Comparison of ENCODE assay signal across 9 cellular contexts in genomic region chr20:6768228-6769185, GRCh38. TPM values are rescaled to one million over a fixed set of nuclear protein-coding genes. Genes with fewer than 3 reads are reported as not detected.
DNase-seq lines count a peak whose midpoint lies in the region; ATAC-seq and TF ChIP-seq lines count a peak whose summit lies in the region.
"Had no signal": no experiment of that assay in that cellular context is flagged by ENCODE, and none has a peak within 500 bp of the region (broad histone marks: within the 10 kb centered on the region; RNA-seq: fewer than 3 reads in every experiment).

No MANE protein-coding gene starts in this region.

- peak; percentile 55 for ATAC-seq in Panc1
- ATAC-seq in gastroesophageal sphincter: peak; percentile 16
- ATAC-seq in omental fat pad (ENCODE audit: low FRiP score): peak; percentile 34
- ATAC-seq in GM18861 (IDR thresholded peaks at IDR 0.05; ENCODE audit: unreplicated experiment): no peak

- no TSS peak for BruUV-seq in Panc1 (replicated peaks; lab: Mats Ljungman, UMichigan)

- H3K27me3 ChIP-seq in Panc1 (ENCODE audit: control insufficient read depth, insufficient read depth, low read length): peaks cover 10% of the 10 kb centered on the region
- peaks cover 29% of the 10 kb centered on the region for H3K27me3 ChIP-seq in gastroesophageal sphincter

- H3K27ac ChIP-seq in Panc1 (ENCODE audit: low read length): no peak overlapping the region
- H3K27ac ChIP-seq in gastroesophageal sphincter: peak overlapping the region in 3 of 4 donors; percentile 68 to 78 (median 77)

- DNase-seq in NCI-H82 (lab: John Stamatoyannopoulos, UW) (peak; percentile 16), NCI-H82 treated with DMSO at 0.1 percent for 48 hours (lab: John Stamatoyannopoulos, UW; ENCODE audit: unreplicated experiment) (no peak), Panc1 (ENCODE audit: low read depth, low spot score) (no peak), omental fat pad (ENCODE audit: low spot score) (no peak), SW480 (ENCODE audit: low spot score) (no peak)
- DNase-seq in activated effector memory CD4-positive, alpha-beta T cell treated with anti-CD3 and anti-CD28 coated beads, Interleukin-2, amount 50 U/mL, for 16 hours: no peak

- intact Hi-C loops in Panc1 (cut with micrococcal nuclease; ENCODE audit: unreplicated experiment): loop anchor here (5.0 to 10.0 kb wide), 2 partner anchors 594 to 609 kb away; no protein-coding TSS in a partner anchor

- no peak for TF ChIP-seq EP300 in gastroesophageal sphincter (IDR thresholded peaks at IDR 0.05)

- no peak for TF ChIP-seq POLR2A in gastroesophageal sphincter (IDR thresholded peaks at IDR 0.05)

- H3K36me3 ChIP-seq in Panc1 (ENCODE audit: control insufficient read depth, insufficient read depth, low read length) (no peaks in the 10 kb centered on the region), gastroesophageal sphincter (no peaks in the 10 kb centered on the region)

- H3K4me3 ChIP-seq in Panc1 (ENCODE audit: low read depth in 2 of 2, low read length in 2 of 2) (peak overlapping the region; percentile 44 to 54), gastroesophageal sphincter (peak overlapping the region; percentile 59 to 73)

- in situ Hi-C loops in Panc1 (cut with HindIII; ENCODE audit: low pct_unique_long_range_greater_than_20kb, low sequenced_read_pairs): no loop called here

- POLR2A ChIA-PET in Panc1 (lab: Charles Lee): interaction anchor here (0.6 kb wide), 1 partner anchor 244 kb away, joined by 3 read pairs; no protein-coding TSS in a partner anchor

- H3K4me1 ChIP-seq in Panc1 (ENCODE audit: control insufficient read depth, insufficient read depth, low read length): no peaks in the 10 kb centered on the region
- peaks cover 0 to 45% (median 4%) of the 10 kb centered on the region in 3 donors for H3K4me1 ChIP-seq in gastroesophageal sphincter

- CTCF ChIA-PET in Panc1 (lab: Charles Lee): no interaction called here

- 0 to 7% methylated on average over 14 to 31 of the region's 70 CpGs for WGBS in gastroesophageal sphincter (ENCODE audit: low coverage in 1 of 2), 2 donors

- no peaks in the 10 kb centered on the region for H3K9me3 ChIP-seq in Panc1 (ENCODE audit: control insufficient read depth, insufficient read depth, low read depth, low read length)
- H3K9me3 ChIP-seq in gastroesophageal sphincter: no peaks in the 10 kb centered on the region

- TF ChIP-seq CTCF in Panc1 (IDR thresholded peaks at IDR 0.05) (no peak), gastroesophageal sphincter (IDR thresholded peaks at IDR 0.05) (no peak), omental fat pad (IDR thresholded peaks at IDR 0.05) (no peak)

RNA-seq across cellular contexts. Expression of gene BMP2, which starts 1.0 kb away (rescaled TPM):
- 0.23 TPM for total RNA-seq in Panc1 (2021; ENCODE audit: unreplicated experiment)
- 0.16 TPM for polyA plus RNA-seq in Panc1 (2012; ENCODE audit: insufficient read length)
- total RNA-seq in gastroesophageal sphincter: 1 to 10 TPM; 4.9 to 8.9 (median 5.4) TPM
- 10 to 100 TPM; 12.3 to 36.6 (median 20.3) TPM for total RNA-seq in omental fat pad
- total RNA-seq: activated CD8-positive, alpha-beta memory T cell treated with anti-CD3 and anti-CD28 coated beads for 36 hours had no signal
